In the genomic region with DNA sequence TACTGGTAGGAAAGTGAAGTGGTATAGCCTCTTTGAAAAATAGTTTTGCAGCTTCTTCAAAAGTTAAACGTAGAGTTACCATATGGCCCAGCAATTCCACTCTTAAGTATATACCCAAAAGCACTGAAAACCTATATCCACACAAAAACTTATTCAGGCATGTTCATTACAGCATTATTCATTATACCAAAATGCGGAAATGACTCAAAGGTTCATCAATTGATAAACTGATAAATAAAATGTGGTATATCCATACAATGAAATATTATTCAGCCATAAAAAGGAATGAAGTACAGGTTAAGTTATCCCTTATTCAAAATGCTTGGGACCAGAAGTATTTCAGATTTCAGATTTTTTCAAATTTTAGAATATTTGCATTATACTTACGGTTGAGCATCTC, we compare ENCODE assay signal across 34 cellular contexts. TPM values are rescaled to one million over a fixed set of nuclear protein-coding genes. Genes with fewer than 3 reads are reported as not detected.
DNase-seq lines count a peak whose midpoint lies in the region; ATAC-seq, FAIRE-seq and TF ChIP-seq lines count a peak whose summit lies in the region.
"Had no signal": no experiment of that assay in that cellular context is flagged by ENCODE, and none has a peak within 500 bp of the region (broad histone marks: within the 10 kb centered on the region; RNA-seq: fewer than 3 reads in every experiment).

No MANE protein-coding gene starts in this region.

- H3K4me1 ChIP-seq in SK-N-SH (ENCODE audit: control insufficient read depth in 1 of 2, insufficient read depth in 2 of 2, low read depth in 1 of 2, low read length in 1 of 2) (no peaks in the 10 kb centered on the region), A549 (peaks cover 7% of the 10 kb centered on the region; the same call in 1 of the 3 replicates), HEK293 (ENCODE audit: control insufficient read depth, insufficient read depth, low read length) (no peaks in the 10 kb centered on the region), H1 (replicated peaks in 1 of 4; ENCODE audit: control insufficient read depth in 3 of 4, insufficient read depth in 4 of 4, low read length in 3 of 4) (no peaks in the 10 kb centered on the region)
- H3K4me1 ChIP-seq: BE2C, Caco-2 had no signal

- no peak overlapping the region for H3K23ac ChIP-seq in H1 (ENCODE audit: insufficient read length)

- no peak overlapping the region for H2BK120ac ChIP-seq in H1 (replicated peaks; ENCODE audit: low read depth, low read length)

- CTCF ChIA-PET in SK-N-SH (lab: Yijun Ruan, JAX) (interaction anchor here (1.0 to 3.3 kb wide), 4 partner anchors 9 to 234 kb away, joined by 3 to 15 read pairs (median 4); no protein-coding TSS in a partner anchor), A549 (lab: Yijun Ruan, JAX) (interaction anchor here (1.3 to 5.8 kb wide), 4 partner anchors 9 to 234 kb away, joined by 3 to 33 read pairs (median 4); no protein-coding TSS in a partner anchor), HEK293 (lab: Yijun Ruan, JAX) (interaction anchor here (0.6 to 2.4 kb wide), 2 partner anchors 9 to 177 kb away, joined by 4 to 10 read pairs; no protein-coding TSS in a partner anchor), H1 (lab: Charles Lee; ENCODE audit: partially characterized antibody) (interaction anchor here (0.6 to 1.6 kb wide), 5 partner anchors 9 to 929 kb away, joined by 3 to 8 read pairs (median 3); no protein-coding TSS in a partner anchor)

- H3K56ac ChIP-seq in H1 (replicated peaks; ENCODE audit: insufficient read length, low read depth, low read length): no peak overlapping the region

- no peaks in the 10 kb centered on the region for H3K79me1 ChIP-seq in H1 (ENCODE audit: low read depth, low read length)

- no peak for ATAC-seq in SK-N-SH treated with all-trans-retinoic acid at 6 μM for 48 hours
- no peak for ATAC-seq in A549
- no peak for ATAC-seq in GM19395 (IDR thresholded peaks at IDR 0.05; ENCODE audit: unreplicated experiment)
- ATAC-seq: CD8-positive, alpha-beta T cell had no signal

- TF ChIP-seq RAD21 in SK-N-SH (IDR thresholded peaks at IDR 0.05; ENCODE audit: low read length) (no peak), A549 (conservative IDR thresholded peaks at IDR 0.05 in 1 of 2, IDR thresholded peaks at IDR 0.05 in 1 of 2) (no peak), H1 (IDR thresholded peaks at IDR 0.05 in 1 of 2, conservative IDR thresholded peaks at IDR 0.05 in 1 of 2; ENCODE audit: low read depth in 2 of 2, low read length in 2 of 2) (no peak)

- H3K9me2 ChIP-seq in SK-N-SH: no peaks in the 10 kb centered on the region

- no peak overlapping the region for H3K18ac ChIP-seq in H1 (ENCODE audit: extremely low read depth, low read length)

- no peak overlapping the region for H3K4ac ChIP-seq in H1 (replicated peaks; ENCODE audit: insufficient read length, low read depth, low read length)

- no peak overlapping the region for H2BK5ac ChIP-seq in H1 (ENCODE audit: low read depth, low read length)

- no peak overlapping the region for H4K5ac ChIP-seq in H1 (ENCODE audit: insufficient read length, low read depth, low read length)

- H3K79me2 ChIP-seq in SK-N-SH (ENCODE audit: insufficient read depth) (no peaks in the 10 kb centered on the region), H1 (ENCODE audit: control insufficient read depth in 1 of 2, insufficient read depth in 2 of 2, low read length in 2 of 2) (no peaks in the 10 kb centered on the region)

- WGBS in SK-N-SH (ENCODE audit: low lambda C conversion rate): 76% methylated on average over 3 of the region's 3 CpGs
- WGBS in A549 (ENCODE audit: missing lambda C conversion rate): 66% methylated on average over 3 of the region's 3 CpGs
- 94% methylated on average over 3 of the region's 3 CpGs; no CpG with 5 or more reads in 1 of the 2 experiments for WGBS in H1 (ENCODE audit: extremely low coverage in 1 of 2, insufficient coverage in 1 of 2, insufficient read length in 1 of 2, insufficient replicate concordance in 2 of 2, low coverage in 1 of 2, low lambda C conversion rate in 2 of 2, missing lambda C conversion rate in 1 of 2), 2 experiments

- no peak for TF ChIP-seq POLR2A in A549 (IDR thresholded peaks at IDR 0.05; ENCODE audit: low read length)
- no peak for TF ChIP-seq POLR2A in H1 (IDR thresholded peaks at IDR 0.05; ENCODE audit: control extremely low read depth in 1 of 2, low read depth in 2 of 2, low read length in 2 of 2)

- H4K20me1 ChIP-seq in SK-N-SH (ENCODE audit: insufficient read depth): no peaks in the 10 kb centered on the region
- no peaks in the 10 kb centered on the region for H4K20me1 ChIP-seq in H1 (replicated peaks in 1 of 2; ENCODE audit: control insufficient read depth in 1 of 2, insufficient read depth in 2 of 2, low read length in 2 of 2)
- H4K20me1 ChIP-seq: BLaER1; BLaER1 treated with 17β-estradiol and CSF1 and Interleukin-3, amounts not matched to agents 10 nM and 100 nM had no signal

- no peak overlapping the region for H4K91ac ChIP-seq in H1 (replicated peaks; ENCODE audit: insufficient read length, low read length)

- no peaks in the 10 kb centered on the region for H3K9me3 ChIP-seq in SK-N-SH
- H3K9me3 ChIP-seq in A549: peaks cover 4% of the 10 kb centered on the region; the same call in 1 of the 3 replicates
- H3K9me3 ChIP-seq in HEK293 (ENCODE audit: control insufficient read depth, insufficient read depth, low read depth, low read length): no peaks in the 10 kb centered on the region
- peaks cover 6 to 7% of the 10 kb centered on the region in 2 experiments; a peak in 2 of 4 replicates for H3K9me3 ChIP-seq in H1 (ENCODE audit: insufficient read depth in 2 of 2, low read depth in 1 of 2, low read length in 1 of 2)
- H3K9me3 ChIP-seq: BE2C, Caco-2 had no signal

- no peak overlapping the region for H3K9ac ChIP-seq in SK-N-SH
- H3K9ac ChIP-seq in H1 (replicated peaks in 1 of 4; ENCODE audit: extremely low read depth in 1 of 4, low read depth in 3 of 4, low read length in 3 of 4): no peak overlapping the region
- H3K9ac ChIP-seq: BLaER1; BLaER1 treated with 17β-estradiol and CSF1 and Interleukin-3, amounts not matched to agents 10 nM and 100 nM had no signal

- no peak overlapping the region for H2BK15ac ChIP-seq in H1 (ENCODE audit: low read length)

- H2BK12ac ChIP-seq in H1 (ENCODE audit: low read depth, low read length): no peak overlapping the region

- H3K27ac ChIP-seq in SK-N-SH (ENCODE audit: low read depth in 2 of 2, low read length in 1 of 2) (no peak overlapping the region), A549 (no peak overlapping the region), HEK293 (ENCODE audit: extremely low read depth, low read depth, low read length) (no peak overlapping the region), H1 (ENCODE audit: low read depth, low read length) (no peak overlapping the region), dorsolateral prefrontal cortex (no peak overlapping the region)
- H3K27ac ChIP-seq: 22Rv1; BLaER1; BLaER1 treated with 17β-estradiol and CSF1 and Interleukin-3, amounts not matched to agents 10 nM and 100 nM; C4-2B had no signal

- TF ChIP-seq EP300 in SK-N-SH (IDR thresholded peaks at IDR 0.05; ENCODE audit: borderline replicate concordance in 1 of 2, low read depth in 1 of 2, low read length in 1 of 2) (no peak), A549 (IDR thresholded peaks at IDR 0.05) (no peak), H1 (IDR thresholded peaks at IDR 0.05; ENCODE audit: borderline replicate concordance in 1 of 2, low read depth in 2 of 2, low read length in 2 of 2) (no peak)

- H3K14ac ChIP-seq in H1 (ENCODE audit: insufficient read length): no peak overlapping the region

- no peak overlapping the region for H2AK5ac ChIP-seq in H1 (ENCODE audit: low read depth, low read length)

- no peak overlapping the region for H3K4me2 ChIP-seq in SK-N-SH
- H3K4me2 ChIP-seq in A549: no peak overlapping the region
- no peak overlapping the region for H3K4me2 ChIP-seq in H1 (ENCODE audit: insufficient read depth in 1 of 2, low read depth in 2 of 2, low read length in 2 of 2)
- H3K4me2 ChIP-seq: BLaER1; BLaER1 treated with 17β-estradiol and CSF1 and Interleukin-3, amounts not matched to agents 10 nM and 100 nM had no signal

- H3K36me3 ChIP-seq in SK-N-SH (replicated peaks in 1 of 2; ENCODE audit: control insufficient read depth in 1 of 2, insufficient read depth in 2 of 2, low read length in 1 of 2) (no peaks in the 10 kb centered on the region), HEK293 (ENCODE audit: control insufficient read depth in 2 of 2, insufficient read depth in 1 of 2, low read length in 2 of 2) (no peaks in the 10 kb centered on the region), H1 (ENCODE audit: control insufficient read depth in 2 of 4, insufficient read depth in 4 of 4, low read length in 3 of 4) (no peaks in the 10 kb centered on the region)
- H3K36me3 ChIP-seq: BE2C; BLaER1; BLaER1 treated with 17β-estradiol and CSF1 and Interleukin-3, amounts not matched to agents 10 nM and 100 nM had no signal

- peak; percentile 13 for FAIRE-seq in A549 (lab: Jason Lieb, UNC)
- no peak for FAIRE-seq in H1 (lab: Jason Lieb, UNC)
- FAIRE-seq: A204.1, D721Med had no signal

- H2AFZ ChIP-seq in SK-N-SH (ENCODE audit: low read depth): no peak overlapping the region
- no peak overlapping the region for H2AFZ ChIP-seq in H1 (ENCODE audit: low read length)

- H4K8ac ChIP-seq in H1 (ENCODE audit: extremely low read depth, insufficient read depth, low read length): no peak overlapping the region

- no peak overlapping the region for H2BK20ac ChIP-seq in H1 (ENCODE audit: low read length)

- DNase-seq in SK-N-SH (no peak), A549 (ENCODE audit: low read depth in 1 of 2, low spot score in 1 of 2) (no peak), H1 (ENCODE audit: low read depth in 1 of 2, low spot score in 2 of 2) (no peak), dorsolateral prefrontal cortex (no peak)
- DNase-seq in activated CD8-positive, alpha-beta memory T cell treated with anti-CD3 and anti-CD28 coated beads, Interleukin-2, amount 50 U/mL, for 4 hours: no peak
- DNase-seq: 8988T; ACHN; AML-193; BE2C; C1 segment of cervical spinal cord; Caco-2; Calu3; CD4-positive, alpha-beta memory T cell; CD4-positive, alpha-beta T cell; CD4-positive, CD25-positive, alpha-beta regulatory T cell; CD8-positive, alpha-beta memory T cell; CD8-positive, alpha-beta T cell; COR-L47; DMS 273 treated with DMSO at 0.1 percent for 48 hours; DMS153; DMS53; DMS79; DMS79 treated with DMSO at 0.1 percent for 48 hours; DND-41; EL had no signal

- H3K4me3 ChIP-seq in SK-N-SH (ENCODE audit: low read depth in 2 of 2, low read length in 1 of 2) (no peak overlapping the region), A549 (no peak overlapping the region), HEK293 (ENCODE audit: low read depth, low read length) (no peak overlapping the region), H1 (ENCODE audit: extremely low read depth in 1 of 4, insufficient read depth in 2 of 4, low read depth in 3 of 4, low read length in 4 of 4) (no peak overlapping the region), dorsolateral prefrontal cortex (no peak overlapping the region)
- H3K4me3 ChIP-seq: BLaER1; BLaER1 treated with 17β-estradiol and CSF1 and Interleukin-3, amounts not matched to agents 10 nM and 100 nM had no signal

- POLR2A ChIA-PET in SK-N-SH (lab: Yijun Ruan, JAX) (no interaction called here), A549 (lab: Yijun Ruan, JAX) (no interaction called here), HEK293 (lab: Yijun Ruan, JAX) (interaction anchor here (1.1 kb wide), 1 partner anchor 19 kb away, joined by 5 read pairs; no protein-coding TSS in a partner anchor), H1 (lab: Charles Lee; ENCODE audit: partially characterized antibody) (no interaction called here)

- intact Hi-C loops in dorsolateral prefrontal cortex (cut with DNase I): loop anchor here in 1 of 2 donors (5.0 kb wide), 1 partner anchor 32 kb away; no protein-coding TSS in a partner anchor

- no peaks in the 10 kb centered on the region for H3K27me3 ChIP-seq in SK-N-SH (ENCODE audit: insufficient read depth)
- no peaks in the 10 kb centered on the region for H3K27me3 ChIP-seq in H1 (replicated peaks in 1 of 4; ENCODE audit: control insufficient read depth in 3 of 4, extremely low read depth in 1 of 4, insufficient read depth in 3 of 4, low read length in 3 of 4)
- H3K27me3 ChIP-seq in dorsolateral prefrontal cortex: no peaks in the 10 kb centered on the region
- H3K27me3 ChIP-seq: BE2C; BLaER1; BLaER1 treated with 17β-estradiol and CSF1 and Interleukin-3, amounts not matched to agents 10 nM and 100 nM had no signal

- H3F3A ChIP-seq in SK-N-SH (replicated peaks; ENCODE audit: insufficient read depth): no peaks in the 10 kb centered on the region

- H3K23me2 ChIP-seq in H1 (ENCODE audit: low read depth, low read length): no peaks in the 10 kb centered on the region

- TF ChIP-seq CTCF in SK-N-SH (IDR thresholded peaks at IDR 0.05) (no peak), A549 (IDR thresholded peaks at IDR 0.05) (no peak), HEK293 (tag by site-specific recombination; IDR thresholded peaks at IDR 0.05) (no peak), H1 (IDR thresholded peaks at IDR 0.05; ENCODE audit: control extremely low read depth in 1 of 3, insufficient read depth in 1 of 3, low read depth in 1 of 3, low read length in 3 of 3) (no peak), dorsolateral prefrontal cortex (IDR thresholded peaks at IDR 0.05 in 54 of 56, conservative IDR thresholded peaks at IDR 0.05 in 2 of 56; ENCODE audit: low read depth in 1 of 56, partially characterized antibody in 56 of 56) (no peak)

RNA-seq across cellular contexts. Expression of a gene that starts 35.8 kb away (rescaled TPM):
- 10.4 and 11.0 TPM in 2 replicates for polyA plus RNA-seq in SK-N-SH (2012; rRNA removed)
- polyA plus RNA-seq in SK-N-SH (2012; cell fraction: cytosol; rRNA removed): 6.7 and 6.9 TPM in 2 replicates
- polyA plus RNA-seq in SK-N-SH (2012; cell fraction: nucleus; rRNA removed): 5.0 and 8.2 TPM in 2 replicates
- polyA plus RNA-seq in A549 (2011; rRNA removed): 43.0 and 52.2 TPM in 2 replicates
- 22.4 and 29.5 TPM in 2 replicates for polyA plus RNA-seq in A549 (2012; cell fraction: cytosol; rRNA removed)
- polyA plus RNA-seq in A549 (2012; cell fraction: nucleus; rRNA removed): 25.3 and 30.1 TPM in 2 replicates
- polyA plus RNA-seq in A549 (2017; fragmentation: RNase III; extraction: RNeasy Plus Mini Kit Qiagen cat#74134 plus additional on column Dnase treatment): 26.8 to 33.4 TPM (median 32.5 TPM) in 3 replicates
- 215 and 227 TPM in 2 replicates for polyA minus RNA-seq in A549 (2011; rRNA and poly(A)+ RNA removed)
- 8.9 and 9.5 TPM in 2 replicates for total RNA-seq in H1 (2021; fragmentation: NEBNext Ultra II Directional; extraction: Animal tissue kit (Norgen Biotek cat#: 25700))
- polyA plus RNA-seq in H1 (2011; rRNA removed): 7.5 and 7.6 TPM in 2 replicates
- polyA plus RNA-seq in H1 (2011; cell fraction: cytosol; rRNA removed): 5.0 TPM
- 7.6 TPM for polyA plus RNA-seq in H1 (2011; cell fraction: nucleus; rRNA removed)
- polyA plus RNA-seq in H1 (2012, experiment 1 of 2): 4.4 to 7.8 TPM (median 5.7 TPM) in 4 replicates
- polyA plus RNA-seq in H1 (2012, experiment 2 of 2): 0.92 TPM
- polyA plus RNA-seq in H1 (2013, experiment 1 of 2): 4.3 TPM
- polyA plus RNA-seq in H1 (2013, experiment 2 of 2): 4.7 TPM
- polyA minus RNA-seq in H1 (2011; rRNA and poly(A)+ RNA removed): 17.4 and 24.7 TPM in 2 replicates
- 4.4 TPM for polyA minus RNA-seq in H1 (2011; cell fraction: cytosol; rRNA and poly(A)+ RNA removed)
- 22.5 TPM for polyA minus RNA-seq in H1 (2011; cell fraction: nucleus; rRNA and poly(A)+ RNA removed)
- 10 to 100 TPM in 119 of 120 experiments, 1 to 10 TPM in 1; 5.9 to 36.7 (median 18.6) TPM for total RNA-seq in dorsolateral prefrontal cortex
